21 cellular contexts compared by ENCODE assay signal in the genomic region with DNA sequence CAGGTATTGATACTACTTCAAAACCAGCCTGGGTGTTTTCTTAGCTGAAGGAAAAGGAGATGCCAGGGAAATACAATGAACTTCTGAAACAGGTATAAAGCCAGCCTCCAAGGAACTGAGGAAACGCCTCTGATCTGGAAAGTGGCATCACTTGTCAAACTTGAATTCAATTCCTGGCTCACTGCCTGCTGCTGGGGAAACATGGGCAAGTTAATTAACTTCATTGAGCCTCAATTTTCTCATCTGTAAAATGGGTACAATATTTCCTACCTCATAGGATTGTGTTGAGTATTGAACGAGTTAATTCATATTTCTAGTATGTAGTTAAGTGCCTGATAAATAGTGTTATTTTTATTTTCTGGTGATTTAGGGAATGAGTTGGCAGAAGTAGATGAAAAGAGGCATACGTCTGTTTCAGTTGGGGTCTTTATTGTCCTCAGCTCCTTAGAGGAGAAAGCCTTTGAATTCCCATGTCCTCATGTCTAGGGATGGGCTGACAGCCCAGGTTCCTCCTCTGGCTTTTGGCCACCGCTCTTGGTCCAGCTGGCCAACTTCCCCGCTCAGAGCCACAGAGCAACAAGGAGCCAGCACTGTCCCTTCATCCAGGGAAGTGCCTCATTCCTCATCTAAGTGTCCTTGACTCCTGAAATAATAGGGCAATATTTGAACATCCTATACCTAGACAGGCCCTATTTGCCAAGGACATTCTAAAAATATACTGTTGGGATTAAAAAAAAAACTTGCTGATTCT.
DNase-seq lines count a peak whose midpoint lies in the region; ATAC-seq and TF ChIP-seq lines count a peak whose summit lies in the region.
"Had no signal": no experiment of that assay in that cellular context is flagged by ENCODE, and none has a peak within 500 bp of the region (broad histone marks: within the 10 kb centered on the region; RNA-seq: fewer than 3 reads in every experiment).

No MANE protein-coding gene starts in this region.

- 46% methylated on average over 5 of the region's 5 CpGs for WGBS in right cardiac atrium
- WGBS in ovary, 3 donors = 27 to 35% (median 28%) methylated on average over 5 of the region's 5 CpGs

- intact Hi-C loops in right cardiac atrium (cut with DNase I) (no loop called here), ovary (cut with DNase I) (loop anchor here in 1 of 4 donors (5.0 kb wide), 2 partner anchors 62 to 767 kb away; no protein-coding TSS in a partner anchor)

- no peak for TF ChIP-seq CTCF in ovary (IDR thresholded peaks at IDR 0.05)

- no peaks in the 10 kb centered on the region for H3K27me3 ChIP-seq in right cardiac atrium (ENCODE audit: control insufficient read depth, insufficient read depth)
- H3K27me3 ChIP-seq in ovary = no peaks in the 10 kb centered on the region
- H3K27me3 ChIP-seq: SJCRH30 had no signal

- no peak overlapping the region for H3K27ac ChIP-seq in right cardiac atrium (ENCODE audit: low read length)
- H3K27ac ChIP-seq in ovary = no peak overlapping the region
- no peak overlapping the region for H3K27ac ChIP-seq in caudate nucleus (ENCODE audit: low read depth, low read length)
- H3K27ac ChIP-seq: A549, GM23248, PC-9, RWPE1, SJCRH30 had no signal

- no peaks in the 10 kb centered on the region for H3K4me1 ChIP-seq in right cardiac atrium (ENCODE audit: control insufficient read depth, insufficient read depth, low read length)
- no peaks in the 10 kb centered on the region for H3K4me1 ChIP-seq in ovary (ENCODE audit: insufficient read depth)
- H3K4me1 ChIP-seq: A549, SJCRH30 had no signal

- TF ChIP-seq POLR2A in ovary (IDR thresholded peaks at IDR 0.05) = no peak

- DNase-seq in G401 (ENCODE audit: low spot score) (peak; percentile 19), cerebellar cortex (ENCODE audit: low spot score) (peak; percentile 15), right cardiac atrium (peak in 2 of 3 donors; percentile 72 to 73), ovary (peak; percentile 20 to 57 (median 30)), DMS53 (lab: John Stamatoyannopoulos, UW) (no peak), caudate nucleus (lab: John Stamatoyannopoulos, UW) (no peak)
- DNase-seq in stimulated activated CD4-positive, alpha-beta T cell treated with anti-CD3 and anti-CD28 coated beads, Interleukin-4, amount 100 ng/mL, for 1 hour = no peak
- DNase-seq: CD4-positive, alpha-beta T cell; DMS153; GM23248; HCEC 1CT; NCI-H1092 treated with DMSO at 0.1 percent for 48 hours; NCI-H146; NCI-H2081; NCI-H510A; NCI-H748 treated with DMSO at 0.1 percent for 48 hours; PC-9; SJCRH30 had no signal

- H3K36me3 ChIP-seq in ovary = no peaks in the 10 kb centered on the region
- H3K36me3 ChIP-seq: SJCRH30 had no signal

- in situ Hi-C loops in G401 (cut with HindIII; ENCODE audit: low sequenced_read_pairs) = no loop called here

- no peak for TF ChIP-seq EP300 in ovary (IDR thresholded peaks at IDR 0.05)

- H3K9me3 ChIP-seq in right cardiac atrium (ENCODE audit: control insufficient read depth, low read length) (no peaks in the 10 kb centered on the region), ovary (no peaks in the 10 kb centered on the region)
- H3K9me3 ChIP-seq: SJCRH30 had no signal

- peak; percentile 40 to 74 for ATAC-seq in right cardiac atrium
- ATAC-seq: A549, GM12878 had no signal

- H3K4me3 ChIP-seq in right cardiac atrium (ENCODE audit: low read length) = no peak overlapping the region
- H3K4me3 ChIP-seq in ovary = no peak overlapping the region
- H3K4me3 ChIP-seq: A549, GM12878, GM23248, PC-9, SJCRH30 had no signal

Comparison
In these comparisons a context has a peak if more than half of its experiments do, and no peak if none do; other contexts are left out.
1. DNase-seq: peak in G401 (single experiment), cerebellar cortex (single experiment), right cardiac atrium (2 of 3) and ovary (5 of 5); none in DMS53 (single experiment), stimulated activated CD4-positive, alpha-beta T cell treated with anti-CD3 and anti-CD28 coated beads, Interleukin-4, amount 100 ng/mL, for 1 hour (single experiment) and caudate nucleus (0 of 61).